Comparison of ENCODE assay signal across 11 cellular contexts in the genomic region with DNA sequence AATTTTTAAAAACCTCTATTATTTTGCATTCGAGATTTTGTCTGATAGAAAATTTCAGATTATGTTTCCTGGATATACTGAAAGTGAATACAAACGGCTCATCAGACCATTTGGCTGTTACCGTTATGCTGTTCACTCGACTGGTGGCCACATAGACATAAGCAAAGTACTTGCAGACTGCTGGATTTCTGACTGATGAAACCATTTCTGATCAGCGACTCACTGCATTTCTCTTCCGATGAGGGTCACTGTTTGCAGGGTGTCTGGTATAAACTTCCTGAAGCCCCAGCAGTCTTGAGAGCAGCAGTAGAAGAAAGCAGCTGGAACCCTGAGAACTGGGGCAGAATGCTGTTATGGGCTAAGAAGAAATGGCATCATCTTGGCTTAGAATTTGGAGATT. TPM values are rescaled to one million over a fixed set of nuclear protein-coding genes. Genes with fewer than 3 reads are reported as not detected.
DNase-seq lines count a peak whose midpoint lies in the region; ATAC-seq and TF ChIP-seq lines count a peak whose summit lies in the region.
"Had no signal": no experiment of that assay in that cellular context is flagged by ENCODE, and none has a peak within 500 bp of the region (broad histone marks: within the 10 kb centered on the region; RNA-seq: fewer than 3 reads in every experiment).

No MANE protein-coding gene starts in this region.

- POLR2A ChIA-PET in activated CD8-positive, alpha-beta T cell treated with anti-CD3 and anti-CD28 coated beads, Interleukin-2, amount 10 ng/mL, durations not matched to agents 7 days and 5 days (lab: Charles Lee), result interaction anchor here (0.6 kb wide), 1 partner anchor 12 kb away, joined by 6 read pairs; no protein-coding TSS in a partner anchor
- POLR2A ChIA-PET in activated CD8-positive, alpha-beta T cell treated with anti-CD3 and anti-CD28 coated beads for 36 hours (lab: Charles Lee), result interaction anchor here (1.2 to 1.3 kb wide), 3 partner anchors 9 to 81 kb away, joined by 3 to 4 read pairs (median 4); no protein-coding TSS in a partner anchor
- POLR2A ChIA-PET in WTC11 (lab: Charles Lee), result interaction anchor here (0.7 kb wide), 1 partner anchor 43 kb away, joined by 6 read pairs; no protein-coding TSS in a partner anchor

- H3K4me1 Mint-ChIP-seq in activated CD8-positive, alpha-beta T cell treated with anti-CD3 and anti-CD28 coated beads, Interleukin-2, amount 10 ng/mL, durations not matched to agents 7 days and 5 days (ENCODE audit: low read depth), result peaks cover 23% of the 10 kb centered on the region
- H3K4me1 Mint-ChIP-seq in activated CD8-positive, alpha-beta T cell treated with anti-CD3 and anti-CD28 coated beads for 36 hours (ENCODE audit: low read depth), result peaks cover 82% of the 10 kb centered on the region
- H3K4me1 Mint-ChIP-seq in WTC11 (peaks cover 82% of the 10 kb centered on the region), type B pancreatic cell (ENCODE audit: unreplicated experiment) (peaks cover 49% of the 10 kb centered on the region)

- peak; percentile 16 for DNase-seq in activated CD8-positive, alpha-beta T cell treated with anti-CD3 and anti-CD28 coated beads, Interleukin-2, amount 10 ng/mL, durations not matched to agents 7 days and 5 days
- DNase-seq in activated CD8-positive, alpha-beta T cell treated with anti-CD3 and anti-CD28 coated beads for 36 hours, result no peak
- DNase-seq in WTC11 (ENCODE audit: low spot score) (no peak), fibroblast of the conjunctiva (ENCODE audit: low read depth) (peak; percentile 28), type B pancreatic cell (ENCODE audit: extremely low spot score, unreplicated experiment) (no peak), NOMO-1 treated with dmso at 0.1 percent for 144 hours (lab: John Stamatoyannopoulos, UW; ENCODE audit: unreplicated experiment) (no peak)
- DNase-seq in activated T-cell treated with anti-CD3 and anti-CD28 coated beads, Interleukin-2, amount 50 U/mL, for 48 hours, result no peak
- DNase-seq: 8988T, left cardiac atrium, NCI-H748 treated with DMSO at 0.1 percent for 48 hours had no signal

- CTCF ChIA-PET in activated CD8-positive, alpha-beta T cell treated with anti-CD3 and anti-CD28 coated beads, Interleukin-2, amount 10 ng/mL, durations not matched to agents 7 days and 5 days (lab: Charles Lee), result interaction anchor here (1.3 kb wide), 1 partner anchor 32 kb away, joined by 3 read pairs; no protein-coding TSS in a partner anchor
- CTCF ChIA-PET in activated CD8-positive, alpha-beta T cell treated with anti-CD3 and anti-CD28 coated beads for 36 hours (lab: Charles Lee), result interaction anchor here (1.0 to 1.9 kb wide), 5 partner anchors 12 to 84 kb away, joined by 3 to 6 read pairs (median 3); no protein-coding TSS in a partner anchor
- CTCF ChIA-PET in WTC11 (lab: Charles Lee), result interaction anchor here (1.9 kb wide), 1 partner anchor 33 kb away, joined by 7 read pairs; no protein-coding TSS in a partner anchor

- no peak for ATAC-seq in activated CD8-positive, alpha-beta T cell treated with anti-CD3 and anti-CD28 coated beads, Interleukin-2, amount 10 ng/mL, durations not matched to agents 7 days and 5 days
- ATAC-seq in activated CD8-positive, alpha-beta T cell treated with anti-CD3 and anti-CD28 coated beads for 36 hours, result no peak
- ATAC-seq in WTC11 (no peak), HG02623 (IDR thresholded peaks at IDR 0.05; ENCODE audit: unreplicated experiment) (no peak)

- H3K27me3 Mint-ChIP-seq in activated CD8-positive, alpha-beta T cell treated with anti-CD3 and anti-CD28 coated beads, Interleukin-2, amount 10 ng/mL, durations not matched to agents 7 days and 5 days (ENCODE audit: low read depth), result no peaks in the 10 kb centered on the region
- no peaks in the 10 kb centered on the region for H3K27me3 Mint-ChIP-seq in activated CD8-positive, alpha-beta T cell treated with anti-CD3 and anti-CD28 coated beads for 36 hours
- no peaks in the 10 kb centered on the region for H3K27me3 Mint-ChIP-seq in WTC11 (ENCODE audit: low read depth)
- no peaks in the 10 kb centered on the region for H3K27me3 Mint-ChIP-seq in type B pancreatic cell

- TF ChIP-seq CTCF in activated CD8-positive, alpha-beta T cell treated with anti-CD3 and anti-CD28 coated beads for 36 hours (IDR thresholded peaks at IDR 0.05), result no peak
- TF ChIP-seq CTCF in WTC11 (IDR thresholded peaks at IDR 0.05), result no peak
- no peak for TF ChIP-seq CTCF in type B pancreatic cell (conservative IDR thresholded peaks at IDR 0.05)

- intact Hi-C loops in activated CD8-positive, alpha-beta T cell treated with anti-CD3 and anti-CD28 coated beads for 36 hours (cut with micrococcal nuclease), result no loop called here

- no peaks in the 10 kb centered on the region for H3K36me3 Mint-ChIP-seq in activated CD8-positive, alpha-beta T cell treated with anti-CD3 and anti-CD28 coated beads, Interleukin-2, amount 10 ng/mL, durations not matched to agents 7 days and 5 days (ENCODE audit: low read depth)
- H3K36me3 Mint-ChIP-seq in activated CD8-positive, alpha-beta T cell treated with anti-CD3 and anti-CD28 coated beads for 36 hours (ENCODE audit: low read depth), result peaks cover 33% of the 10 kb centered on the region
- H3K36me3 Mint-ChIP-seq in WTC11 (no peaks in the 10 kb centered on the region), type B pancreatic cell (peaks cover 10% of the 10 kb centered on the region)

- no peaks in the 10 kb centered on the region for H3K9me3 Mint-ChIP-seq in activated CD8-positive, alpha-beta T cell treated with anti-CD3 and anti-CD28 coated beads, Interleukin-2, amount 10 ng/mL, durations not matched to agents 7 days and 5 days (ENCODE audit: insufficient read depth)
- peaks cover 3% of the 10 kb centered on the region for H3K9me3 Mint-ChIP-seq in activated CD8-positive, alpha-beta T cell treated with anti-CD3 and anti-CD28 coated beads for 36 hours
- H3K9me3 Mint-ChIP-seq in WTC11, result no peaks in the 10 kb centered on the region
- H3K9me3 Mint-ChIP-seq in type B pancreatic cell, result peaks cover 11% of the 10 kb centered on the region

- no peak overlapping the region for H3K4me3 Mint-ChIP-seq in activated CD8-positive, alpha-beta T cell treated with anti-CD3 and anti-CD28 coated beads, Interleukin-2, amount 10 ng/mL, durations not matched to agents 7 days and 5 days
- no peak overlapping the region for H3K4me3 Mint-ChIP-seq in activated CD8-positive, alpha-beta T cell treated with anti-CD3 and anti-CD28 coated beads for 36 hours
- no peak overlapping the region for H3K4me3 Mint-ChIP-seq in WTC11
- no peak overlapping the region for H3K4me3 Mint-ChIP-seq in type B pancreatic cell

- H3K27ac Mint-ChIP-seq in activated CD8-positive, alpha-beta T cell treated with anti-CD3 and anti-CD28 coated beads, Interleukin-2, amount 10 ng/mL, durations not matched to agents 7 days and 5 days, result no peak overlapping the region
- H3K27ac Mint-ChIP-seq in activated CD8-positive, alpha-beta T cell treated with anti-CD3 and anti-CD28 coated beads for 36 hours, result no peak overlapping the region
- 0 out of 2 replicates have a peak overlapping the region, but pooled peaks have one; percentile 28 for H3K27ac Mint-ChIP-seq in WTC11
- H3K27ac Mint-ChIP-seq in type B pancreatic cell, result peak overlapping the region; percentile 81

TF ChIP-seq in WTC11, 78 proteins besides CTCF, POLR2A, EP300 and RAD21:
- TF ChIP-seq, protein P1, sequence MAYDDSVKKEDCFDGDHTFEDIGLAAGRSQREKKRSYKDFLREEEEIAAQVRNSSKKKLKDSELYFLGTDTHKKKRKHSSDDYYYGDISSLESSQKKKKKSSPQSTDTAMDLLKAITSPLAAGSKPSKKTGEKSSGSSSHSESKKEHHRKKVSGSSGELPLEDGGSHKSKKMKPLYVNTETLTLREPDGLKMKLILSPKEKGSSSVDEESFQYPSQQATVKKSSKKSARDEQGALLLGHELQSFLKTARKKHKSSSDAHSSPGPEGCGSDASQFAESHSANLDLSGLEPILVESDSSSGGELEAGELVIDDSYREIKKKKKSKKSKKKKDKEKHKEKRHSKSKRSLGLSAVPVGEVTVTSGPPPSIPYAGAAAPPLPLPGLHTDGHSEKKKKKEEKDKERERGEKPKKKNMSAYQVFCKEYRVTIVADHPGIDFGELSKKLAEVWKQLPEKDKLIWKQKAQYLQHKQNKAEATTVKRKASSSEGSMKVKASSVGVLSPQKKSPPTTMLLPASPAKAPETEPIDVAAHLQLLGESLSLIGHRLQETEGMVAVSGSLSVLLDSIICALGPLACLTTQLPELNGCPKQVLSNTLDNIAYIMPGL (CRISPR knock-in tag; IDR thresholded peaks at IDR 0.05), result no peak
- TF ChIP-seq, protein P2, sequence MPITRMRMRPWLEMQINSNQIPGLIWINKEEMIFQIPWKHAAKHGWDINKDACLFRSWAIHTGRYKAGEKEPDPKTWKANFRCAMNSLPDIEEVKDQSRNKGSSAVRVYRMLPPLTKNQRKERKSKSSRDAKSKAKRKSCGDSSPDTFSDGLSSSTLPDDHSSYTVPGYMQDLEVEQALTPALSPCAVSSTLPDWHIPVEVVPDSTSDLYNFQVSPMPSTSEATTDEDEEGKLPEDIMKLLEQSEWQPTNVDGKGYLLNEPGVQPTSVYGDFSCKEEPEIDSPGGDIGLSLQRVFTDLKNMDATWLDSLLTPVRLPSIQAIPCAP (CRISPR knock-in tag; IDR thresholded peaks at IDR 0.05), result no peak

RNA-seq across cellular contexts. Expression of a gene that starts 17.7 kb away (rescaled TPM):
- total RNA-seq in activated CD8-positive, alpha-beta T cell treated with anti-CD3 and anti-CD28 coated beads, Interleukin-2, amount 10 ng/mL, durations not matched to agents 7 days and 5 days, result 1 to 10 TPM; 9.1 to 9.2 TPM
- total RNA-seq in activated CD8-positive, alpha-beta T cell treated with anti-CD3 and anti-CD28 coated beads for 36 hours, result 10 to 100 TPM; 44.9 to 45.1 TPM
- total RNA-seq in WTC11 (2021) (28.0 to 35.0 TPM (median 29.1 TPM) in 3 replicates), type B pancreatic cell (ENCODE audit: low replicate concordance) (23.2 and 31.9 TPM in 2 replicates)

Comparison
In these comparisons a context has a peak if more than half of its experiments do, and no peak if none do; other contexts are left out.
1. DNase-seq: peak in activated CD8-positive, alpha-beta T cell treated with anti-CD3 and anti-CD28 coated beads, Interleukin-2, amount 10 ng/mL, durations not matched to agents 7 days and 5 days (single experiment) and fibroblast of the conjunctiva (single experiment); none in activated CD8-positive, alpha-beta T cell treated with anti-CD3 and anti-CD28 coated beads for 36 hours (single experiment), WTC11 (single experiment), type B pancreatic cell (single experiment), NOMO-1 treated with dmso at 0.1 percent for 144 hours (single experiment) and activated T-cell treated with anti-CD3 and anti-CD28 coated beads, Interleukin-2, amount 50 U/mL, for 48 hours (0 of 2).
2. H3K27ac Mint-ChIP-seq: peak in WTC11 (single experiment) and type B pancreatic cell (single experiment); none in activated CD8-positive, alpha-beta T cell treated with anti-CD3 and anti-CD28 coated beads, Interleukin-2, amount 10 ng/mL, durations not matched to agents 7 days and 5 days (single experiment) and activated CD8-positive, alpha-beta T cell treated with anti-CD3 and anti-CD28 coated beads for 36 hours (single experiment).